Comparison of ENCODE assay signal across 15 cellular contexts in genomic region chr5:143986567-143987242, GRCh38.
A peak's percentile ranks its signal among the peaks of the same experiment; 100 is the strongest.
DNase-seq lines count a peak whose midpoint lies in the region; ATAC-seq, FAIRE-seq and TF ChIP-seq lines count a peak whose summit lies in the region.
"Had no signal": no experiment of that assay in that cellular context is flagged by ENCODE, and none has a peak within 500 bp of the region (broad histone marks: within the 10 kb centered on the region; RNA-seq: fewer than 3 reads in every experiment).

No MANE protein-coding gene starts in this region.

- no TSS peak for BruUV-seq in endothelial cell of umbilical vein (replicated peaks; lab: Mats Ljungman, UMichigan)

- dilution Hi-C loops in endothelial cell of umbilical vein (cut with MboI; ENCODE audit: extremely low pct_ligation_motif_present, low sequenced_read_pairs), result no loop called here

- POLR2A ChIA-PET in endothelial cell of umbilical vein (lab: Charles Lee), result no interaction called here

- no peak overlapping the region for H3K9ac ChIP-seq in endothelial cell of umbilical vein (replicated peaks; ENCODE audit: extremely low read depth, insufficient read depth, low read length)

- 44% methylated on average over 6 of the region's 6 CpGs for WGBS in right lobe of liver (ENCODE audit: insufficient coverage, low coverage, low lambda C conversion rate, missing lambda C conversion rate)

- no peak for ATAC-seq in right lobe of liver
- ATAC-seq in HG03378 (IDR thresholded peaks at IDR 0.05; ENCODE audit: unreplicated experiment), result no peak
- ATAC-seq: body of pancreas; natural killer cell treated with Interleukin-12 subunit alpha and Interleukin-12 subunit beta and Interleukin-15 and Interleukin-18, amount 100 ng/mL, for 72 hours; Panc1 had no signal

- H3K4me1 ChIP-seq in endothelial cell of umbilical vein (ENCODE audit: control insufficient read depth, extremely low read depth, insufficient read depth, low read length), result peaks cover 24% of the 10 kb centered on the region
- H3K4me1 ChIP-seq in right lobe of liver, result no peaks in the 10 kb centered on the region
- H3K4me1 ChIP-seq: body of pancreas had no signal

- no peaks in the 10 kb centered on the region for H3K79me2 ChIP-seq in endothelial cell of umbilical vein (ENCODE audit: control insufficient read depth, insufficient read depth, low read length)

- H3K36me3 ChIP-seq in endothelial cell of umbilical vein (ENCODE audit: control insufficient read depth in 2 of 2, extremely low read depth in 1 of 2, insufficient read depth in 2 of 2, low read length in 2 of 2), result no peaks in the 10 kb centered on the region
- no peaks in the 10 kb centered on the region for H3K36me3 ChIP-seq in right lobe of liver

- no peak; the same call in 1 of the 2 replicates for TF ChIP-seq CTCF in AG10803 (conservative IDR thresholded peaks at IDR 0.05; ENCODE audit: low read length)
- no peak for TF ChIP-seq CTCF in endothelial cell of umbilical vein (IDR thresholded peaks at IDR 0.05; ENCODE audit: extremely low read depth in 1 of 2, insufficient read depth in 1 of 2, low read depth in 1 of 2, low read length in 2 of 2)
- TF ChIP-seq CTCF in right lobe of liver (IDR thresholded peaks at IDR 0.05), result no peak

- CTCF ChIA-PET in endothelial cell of umbilical vein (lab: Charles Lee), result interaction anchor here (0.5 to 1.7 kb wide), 5 partner anchors 8 to 155 kb away, joined by 3 to 8 read pairs (median 3); no protein-coding TSS in a partner anchor

- no peaks in the 10 kb centered on the region for H3K27me3 ChIP-seq in endothelial cell of umbilical vein (ENCODE audit: control insufficient read depth in 2 of 2, insufficient read depth in 2 of 2, low read length in 2 of 2)
- no peaks in the 10 kb centered on the region for H3K27me3 ChIP-seq in right lobe of liver
- H3K27me3 ChIP-seq: body of pancreas had no signal

- no peak for TF ChIP-seq POLR2A in endothelial cell of umbilical vein (IDR thresholded peaks at IDR 0.05; ENCODE audit: low read depth, low read length)
- TF ChIP-seq POLR2A in right lobe of liver (IDR thresholded peaks at IDR 0.05), result no peak

- intact Hi-C loops in endothelial cell of umbilical vein (cut with micrococcal nuclease), result loop anchor here (5.0 kb wide), 1 partner anchor 206 kb away; no protein-coding TSS in a partner anchor
- intact Hi-C loops in right lobe of liver (cut with DNase I), result no loop called here

- H3K4me2 ChIP-seq in endothelial cell of umbilical vein (ENCODE audit: insufficient read depth, low read length), result no peak overlapping the region

- peak overlapping the region; percentile 44 for H3K27ac ChIP-seq in endothelial cell of umbilical vein (ENCODE audit: insufficient read depth, low read depth, low read length)
- no peak overlapping the region for H3K27ac ChIP-seq in right lobe of liver
- H3K27ac ChIP-seq: body of pancreas, C4-2B had no signal

- no peaks in the 10 kb centered on the region for H4K20me1 ChIP-seq in endothelial cell of umbilical vein (replicated peaks; ENCODE audit: control insufficient read depth, extremely low read depth, insufficient read depth, low read length)

- H2AFZ ChIP-seq in endothelial cell of umbilical vein (ENCODE audit: low read depth, low read length), result peak overlapping the region; percentile 29

- DNase-seq in AG10803 (ENCODE audit: low read depth) (peak; percentile 90), NCI-H69 (lab: John Stamatoyannopoulos, UW) (peak; percentile 69), endothelial cell of umbilical vein (ENCODE audit: low read depth, low spot score) (peak; percentile 16), myocyte (ENCODE audit: low read depth) (peak; percentile 12), HK-2 (ENCODE audit: unreplicated experiment) (no peak), right lobe of liver (no peak)
- no peak for DNase-seq in activated CD4-positive, CD25-positive, alpha-beta regulatory T cell treated with anti-CD3 and anti-CD28 coated beads, Interleukin-2, amount 50 U/mL, for 72 hours
- DNase-seq: body of pancreas; GF-D8; immature natural killer cell; stimulated activated CD4-positive, alpha-beta T cell treated with anti-CD3 and anti-CD28 coated beads, Interleukin-15, amount 100 ng/mL, for 24 hours had no signal

- H3K9me1 ChIP-seq in endothelial cell of umbilical vein (replicated peaks; ENCODE audit: control insufficient read depth, extremely low read depth, insufficient read depth, low read length), result no peaks in the 10 kb centered on the region

- H3K9me3 ChIP-seq in endothelial cell of umbilical vein (replicated peaks; ENCODE audit: control insufficient read depth, insufficient read depth, low read length), result no peaks in the 10 kb centered on the region
- no peaks in the 10 kb centered on the region for H3K9me3 ChIP-seq in right lobe of liver
- H3K9me3 ChIP-seq: body of pancreas had no signal

- no peak for FAIRE-seq in endothelial cell of umbilical vein (lab: Jason Lieb, UNC)

- no peak overlapping the region for H3K4me3 ChIP-seq in AG10803 (ENCODE audit: low read length)
- no peak overlapping the region for H3K4me3 ChIP-seq in endothelial cell of umbilical vein (replicated peaks in 1 of 3; ENCODE audit: insufficient read depth in 1 of 3, low read depth in 1 of 3, low read length in 3 of 3)
- H3K4me3 ChIP-seq in right lobe of liver, result no peak overlapping the region
- H3K4me3 ChIP-seq: body of pancreas had no signal

TF ChIP-seq in endothelial cell of umbilical vein, 7 proteins besides CTCF, POLR2A, EP300 and RAD21:
- TF ChIP-seq JUN (IDR thresholded peaks at IDR 0.05; ENCODE audit: borderline replicate concordance, insufficient read depth, insufficient read length, low read depth) (no peak), GATA2 (IDR thresholded peaks at IDR 0.05; ENCODE audit: insufficient read depth, insufficient read length, low read depth, low read length) (peak; percentile 58)

Comparison
In these comparisons a context has a peak if more than half of its experiments do, and no peak if none do; other contexts are left out.
1. DNase-seq: peak in AG10803 (single experiment), NCI-H69 (single experiment), endothelial cell of umbilical vein (single experiment) and myocyte (single experiment); none in HK-2 (single experiment), right lobe of liver (0 of 3) and activated CD4-positive, CD25-positive, alpha-beta regulatory T cell treated with anti-CD3 and anti-CD28 coated beads, Interleukin-2, amount 50 U/mL, for 72 hours (single experiment).